ENCODE assay signal across 8 cellular contexts in genomic region chr15:63121382-63122001, GRCh38. TPM values are rescaled to one million over a fixed set of nuclear protein-coding genes. Genes with fewer than 3 reads are reported as not detected.
DNase-seq lines count a peak whose midpoint lies in the region; ATAC-seq, FAIRE-seq and TF ChIP-seq lines count a peak whose summit lies in the region.

Gene LACTB, plus strand, starts transcription at chr15:63121861. Its CDS starts 11 bp downstream, at chr15:63121872.

- FAIRE-seq in pancreas (lab: Jason Lieb, UNC), result no peak

- intact Hi-C loops in Right ventricle myocardium superior (cut with DNase I) (no loop called here), pancreas (cut with DNase I) (no loop called here), thyroid gland (cut with DNase I) (no loop called here)

- TF ChIP-seq CTCF in GM10248 (IDR thresholded peaks at IDR 0.05; ENCODE audit: control extremely low read depth, extremely low read depth, low read depth, missing control alignments) (no peak), HFF-Myc (IDR thresholded peaks at IDR 0.05; ENCODE audit: low read depth, low read length, missing control alignments) (no peak), NB4 (IDR thresholded peaks at IDR 0.05; ENCODE audit: low read depth, low read length) (no peak), pancreas (IDR thresholded peaks at IDR 0.05) (no peak), thyroid gland (IDR thresholded peaks at IDR 0.05) (no peak)

- H3K4me1 ChIP-seq in pancreas (no peaks in the 10 kb centered on the region), thyroid gland (peaks cover 0 to 6% of the 10 kb centered on the region in 2 donors)

- no peaks in the 10 kb centered on the region for H3K9me3 ChIP-seq in pancreas
- no peaks in the 10 kb centered on the region for H3K9me3 ChIP-seq in thyroid gland

- ATAC-seq in activated naive CD8-positive, alpha-beta T cell treated with anti-CD3 and anti-CD28 coated beads, Interleukin-2, amount 50 U/mL, for 24 hours, result peak; percentile 95
- ATAC-seq in Right ventricle myocardium superior (ENCODE audit: poor library complexity), result peak; percentile 97
- ATAC-seq in pancreas, result peak; percentile 89 to 95 (median 94)

- H3K9me3 Mint-ChIP-seq in activated naive CD8-positive, alpha-beta T cell treated with anti-CD3 and anti-CD28 coated beads, Interleukin-2, amount 50 U/mL, for 24 hours, result peaks cover 11% of the 10 kb centered on the region

- no peaks in the 10 kb centered on the region for H3K27me3 Mint-ChIP-seq in activated naive CD8-positive, alpha-beta T cell treated with anti-CD3 and anti-CD28 coated beads, Interleukin-2, amount 50 U/mL, for 24 hours

- H3K27me3 ChIP-seq in pancreas, result no peaks in the 10 kb centered on the region
- H3K27me3 ChIP-seq in thyroid gland, result no peaks in the 10 kb centered on the region

- peak within 1 kb of the TSS; percentile 87 for H3K27ac Mint-ChIP-seq in activated naive CD8-positive, alpha-beta T cell treated with anti-CD3 and anti-CD28 coated beads, Interleukin-2, amount 50 U/mL, for 24 hours

- H3K36me3 ChIP-seq in pancreas (no peaks in the 10 kb centered on the region), thyroid gland (no peaks in the 10 kb centered on the region)

- WGBS in pancreas, 2 donors, result 1% methylated on average over 33 to 40 of the region's 40 CpGs
- WGBS in thyroid gland, 2 donors, result 1 to 3% methylated on average over 24 to 29 of the region's 40 CpGs

- peak; percentile 52 for TF ChIP-seq POLR2A in NB4 (IDR thresholded peaks at IDR 0.05; ENCODE audit: extremely low read depth, insufficient read length)
- TF ChIP-seq POLR2A in thyroid gland (IDR thresholded peaks at IDR 0.05), result peak; percentile 49 to 84

- H3K4me3 ChIP-seq in HFF-Myc (replicated peaks; ENCODE audit: low read depth, low read length), result peak within 1 kb of the TSS; percentile 79
- peak within 1 kb of the TSS; percentile 66 for H3K4me3 ChIP-seq in NB4 (ENCODE audit: low read depth, low read length)
- peak within 1 kb of the TSS; percentile 75 to 99 (median 96) for H3K4me3 ChIP-seq in pancreas
- H3K4me3 ChIP-seq in thyroid gland (replicated peaks in 1 of 3), result peak within 1 kb of the TSS; percentile 86 to 94 (median 92)

- peak within 1 kb of the TSS; percentile 94 for H3K4me3 Mint-ChIP-seq in activated naive CD8-positive, alpha-beta T cell treated with anti-CD3 and anti-CD28 coated beads, Interleukin-2, amount 50 U/mL, for 24 hours

- CTCF ChIA-PET in GM10248 (lab: Yijun Ruan, JAX), result no interaction called here

- peaks cover 15% of the 10 kb centered on the region for H3K4me1 Mint-ChIP-seq in activated naive CD8-positive, alpha-beta T cell treated with anti-CD3 and anti-CD28 coated beads, Interleukin-2, amount 50 U/mL, for 24 hours

- POLR2A ChIA-PET in GM10248 (lab: Yijun Ruan, JAX), result no interaction called here

- peaks cover 13% of the 10 kb centered on the region for H3K36me3 Mint-ChIP-seq in activated naive CD8-positive, alpha-beta T cell treated with anti-CD3 and anti-CD28 coated beads, Interleukin-2, amount 50 U/mL, for 24 hours (ENCODE audit: low read depth)

- DNase-seq in GM10248 (ENCODE audit: extremely low spot score) (peak; percentile 88), HFF-Myc (ENCODE audit: extremely low read depth, low read depth) (peak; percentile 45), NB4 (ENCODE audit: low read depth) (peak; percentile 93), T follicular helper cell (ENCODE audit: low read depth) (peak; percentile 65), Right ventricle myocardium superior (peak; percentile 92), pancreas (peak; percentile 86 to 95 (median 89)), thyroid gland (peak; percentile 87 to 89)
- DNase-seq in activated naive CD8-positive, alpha-beta T cell treated with anti-CD3 and anti-CD28 coated beads, Interleukin-2, amount 50 U/mL, for 24 hours, result peak; percentile 85

- H3K27ac ChIP-seq in pancreas (peak within 1 kb of the TSS; percentile 67 to 94 (median 88)), thyroid gland (peak within 1 kb of the TSS; percentile 71 to 93 (median 79))

RNA-seq across cellular contexts. Expression of gene LACTB, which starts in this region (rescaled TPM):
- total RNA-seq in Right ventricle myocardium superior (29.9 TPM), pancreas (10 to 100 TPM in 1 of 6 donors, 1 to 10 TPM in 5; 4.8 to 11.2 (median 6.6) TPM), thyroid gland (10 to 100 TPM in 3 of 4 donors, 1 to 10 TPM in 1; 8.9 to 25.9 (median 12.1) TPM)
- 1 to 10 TPM; 6.0 to 7.3 TPM for polyA plus RNA-seq in pancreas

Comparison
In these comparisons a context has a peak if more than half of its experiments do, and no peak if none do; other contexts are left out.
1. Peak in every context shown above with its lines: DNase-seq, ATAC-seq, H3K4me3 ChIP-seq and H3K27ac ChIP-seq.